9 cellular contexts compared by ENCODE assay signal in the genomic region with DNA sequence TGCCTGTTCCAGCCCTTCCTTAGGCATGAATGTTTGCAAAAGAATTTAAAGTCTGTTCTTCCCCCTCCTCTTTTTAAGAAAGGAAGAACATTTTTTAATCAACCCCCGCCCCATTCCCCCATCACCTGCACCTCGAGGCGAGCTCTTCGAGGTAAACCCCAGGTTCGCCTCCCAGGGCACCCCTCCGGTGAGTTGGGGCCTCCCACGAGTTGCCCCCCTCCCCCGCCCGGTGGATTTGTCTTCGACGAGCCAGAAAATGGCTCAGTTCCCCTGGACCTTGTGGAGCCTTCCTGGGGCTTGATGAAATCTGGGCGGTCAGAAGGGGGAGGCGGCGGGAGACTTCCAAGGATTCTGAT. TPM values are rescaled to one million over a fixed set of nuclear protein-coding genes. Genes with fewer than 3 reads are reported as not detected.
DNase-seq lines count a peak whose midpoint lies in the region; TF ChIP-seq lines count a peak whose summit lies in the region.
"Had no signal": no experiment of that assay in that cellular context is flagged by ENCODE, and none has a peak within 500 bp of the region (broad histone marks: within the 10 kb centered on the region; RNA-seq: fewer than 3 reads in every experiment).

No MANE protein-coding gene starts in this region.

- TF ChIP-seq POLR2A in esophagus squamous epithelium (IDR thresholded peaks at IDR 0.05) = no peak

- H3K4me3 ChIP-seq in NT2/D1 (ENCODE audit: insufficient read length, low read depth) (peak overlapping the region; percentile 46), esophagus squamous epithelium (peak overlapping the region; percentile 63 to 70 (median 66)), rectal smooth muscle tissue (ENCODE audit: low read length) (peak overlapping the region; percentile 63)

- H3K9ac ChIP-seq in NT2/D1 (ENCODE audit: insufficient read length, low read depth) (no peak overlapping the region), rectal smooth muscle tissue (ENCODE audit: low read length) (no peak overlapping the region)

- peaks cover 8% of the 10 kb centered on the region for H3K4me1 ChIP-seq in NT2/D1 (ENCODE audit: insufficient read depth, insufficient read length)
- H3K4me1 ChIP-seq in esophagus squamous epithelium = peaks cover 17 to 55% (median 30%) of the 10 kb centered on the region in 3 donors
- no peaks in the 10 kb centered on the region for H3K4me1 ChIP-seq in rectal smooth muscle tissue (ENCODE audit: control insufficient read depth, insufficient read depth, low read length)

- H3K27me3 ChIP-seq in NT2/D1 (ENCODE audit: insufficient read depth, insufficient read length) (peaks cover 75% of the 10 kb centered on the region), esophagus squamous epithelium (peaks cover 0 to 97% (median 3%) of the 10 kb centered on the region in 4 donors), rectal smooth muscle tissue (ENCODE audit: control insufficient read depth, insufficient read depth, low read length) (peaks cover 23% of the 10 kb centered on the region)

- H3K36me3 ChIP-seq in NT2/D1 (ENCODE audit: insufficient read depth, insufficient read length, low read length) (no peaks in the 10 kb centered on the region), esophagus squamous epithelium (no peaks in the 10 kb centered on the region), rectal smooth muscle tissue (ENCODE audit: control insufficient read depth, insufficient read depth, low read length) (no peaks in the 10 kb centered on the region)

- DNase-seq in NCI-H510A (lab: John Stamatoyannopoulos, UW) (peak; percentile 71), NCI-H510A treated with DMSO at 0.1 percent for 48 hours (lab: John Stamatoyannopoulos, UW) (no peak), NT2/D1 (ENCODE audit: low read depth, low spot score) (no peak), esophagus squamous epithelium (lab: John Stamatoyannopoulos, UW) (no peak), NOMO-1 treated with dmso at 0.1 percent for 144 hours (lab: John Stamatoyannopoulos, UW; ENCODE audit: unreplicated experiment) (no peak), head of caudate nucleus (no peak), HK-2 (ENCODE audit: unreplicated experiment) (no peak)
- DNase-seq: natural killer cell had no signal

- no peak for TF ChIP-seq CTCF in esophagus squamous epithelium (IDR thresholded peaks at IDR 0.05)

- WGBS in esophagus squamous epithelium, 2 donors = 0 to 1% methylated on average over 1 to 12 of the region's 14 CpGs

- H3K27ac ChIP-seq in esophagus squamous epithelium = peak overlapping the region; percentile 43 to 93 (median 89)
- no peak overlapping the region for H3K27ac ChIP-seq in rectal smooth muscle tissue (ENCODE audit: low read depth, low read length)

- H3K9me3 ChIP-seq in NT2/D1 (ENCODE audit: insufficient read depth, low read length) (no peaks in the 10 kb centered on the region), esophagus squamous epithelium (no peaks in the 10 kb centered on the region)

- intact Hi-C loops in esophagus squamous epithelium (cut with DNase I) = no loop called here
- intact Hi-C loops in head of caudate nucleus (cut with DNase I) = no loop called here

RNA-seq across cellular contexts. Expression of a gene that starts 0.3 kb away (rescaled TPM):
- 10 to 100 TPM in 2 of 4 donors, 1 to 10 TPM in 2; 8.1 to 14.7 (median 9.4) TPM for total RNA-seq in esophagus squamous epithelium
- total RNA-seq: natural killer cell had no signal
